In the genomic region with DNA sequence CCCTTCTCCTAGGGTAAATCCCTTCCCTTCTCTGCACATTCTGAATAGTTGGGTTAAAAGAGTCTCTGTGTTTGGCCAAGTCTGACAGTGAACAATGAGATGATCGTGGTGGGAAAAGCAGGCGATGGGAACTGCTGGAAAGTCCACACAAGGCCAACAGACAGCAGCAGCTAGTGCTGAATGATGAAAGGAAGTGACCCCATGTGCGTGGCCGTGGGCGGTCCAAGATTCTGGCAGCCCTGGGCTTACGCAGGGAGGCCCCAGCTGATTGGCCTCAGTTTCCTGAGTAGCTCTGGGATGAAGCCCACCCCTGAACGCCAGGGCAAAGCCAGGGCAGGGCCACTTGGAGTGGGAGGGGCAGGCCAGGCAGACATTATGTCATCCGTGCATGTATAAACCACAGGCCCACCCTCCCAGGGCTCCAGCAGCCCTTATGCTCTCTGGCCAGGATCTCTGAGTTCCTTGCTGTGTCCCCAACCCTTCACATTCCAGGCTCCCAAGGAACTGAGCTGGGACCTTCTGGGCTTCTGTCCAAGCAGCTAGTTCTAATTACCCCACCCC, we compare ENCODE assay signal across 9 cellular contexts. TPM values are rescaled to one million over a fixed set of nuclear protein-coding genes. Genes with fewer than 3 reads are reported as not detected.
DNase-seq lines count a peak whose midpoint lies in the region; ATAC-seq and TF ChIP-seq lines count a peak whose summit lies in the region.
"Had no signal": no experiment of that assay in that cellular context is flagged by ENCODE, and none has a peak within 500 bp of the region (broad histone marks: within the 10 kb centered on the region; RNA-seq: fewer than 3 reads in every experiment).

No MANE protein-coding gene starts in this region.

- CTCF ChIA-PET in GM10248 (lab: Yijun Ruan, JAX): interaction anchor here (1.0 to 1.9 kb wide), 4 partner anchors 10 to 32 kb away, joined by 3 to 5 read pairs (median 4); no protein-coding TSS in a partner anchor

- H3K27ac ChIP-seq in body of pancreas (peak overlapping the region in 2 of 4 donors; percentile 7 to 44), sigmoid colon (peak overlapping the region; percentile 59 to 71 (median 70))
- H3K27ac ChIP-seq: HL-60 had no signal

- DNase-seq in ELF-1 (ENCODE audit: low read depth, low spot score) (peak; percentile 51), body of pancreas (peak; percentile 33 to 55 (median 46)), kidney epithelial cell (ENCODE audit: low read depth) (peak; percentile 37), sigmoid colon (peak; percentile 85), Kasumi-1 (lab: John Stamatoyannopoulos, UW) (no peak), GM10248 (ENCODE audit: extremely low spot score) (no peak)
- no peak for DNase-seq in stimulated activated CD4-positive, alpha-beta T cell treated with anti-CD3 and anti-CD28 coated beads, Interleukin-4, amount 100 ng/mL, for 1 hour

- H3K4me3 ChIP-seq in body of pancreas: no peak overlapping the region
- H3K4me3 ChIP-seq in kidney epithelial cell (ENCODE audit: low read depth, low read length): no peak overlapping the region
- H3K4me3 ChIP-seq in sigmoid colon: no peak overlapping the region

- H3K36me3 ChIP-seq in body of pancreas (replicated peaks in 1 of 2; ENCODE audit: insufficient read depth in 1 of 2, low read depth in 2 of 2) (no peaks in the 10 kb centered on the region), kidney epithelial cell (ENCODE audit: control insufficient read depth, insufficient read depth, low read length) (no peaks in the 10 kb centered on the region), sigmoid colon (no peaks in the 10 kb centered on the region)

- H3K27me3 ChIP-seq in body of pancreas (no peaks in the 10 kb centered on the region), kidney epithelial cell (ENCODE audit: control insufficient read depth, insufficient read depth, low read length) (no peaks in the 10 kb centered on the region), sigmoid colon (no peaks in the 10 kb centered on the region)

- TF ChIP-seq CTCF in body of pancreas (IDR thresholded peaks at IDR 0.05) (no peak), kidney epithelial cell (IDR thresholded peaks at IDR 0.05; ENCODE audit: insufficient read depth, low read length, poor library complexity, severe bottlenecking) (no peak), sigmoid colon (IDR thresholded peaks at IDR 0.05) (no peak), GM10248 (IDR thresholded peaks at IDR 0.05; ENCODE audit: control extremely low read depth, extremely low read depth, low read depth, missing control alignments) (no peak)

- H3K4me1 ChIP-seq in body of pancreas (no peaks in the 10 kb centered on the region), sigmoid colon (peaks cover 0 to 19% (median 13%) of the 10 kb centered on the region in 4 donors)

- intact Hi-C loops in body of pancreas (cut with DNase I) (no loop called here), sigmoid colon (cut with DNase I) (no loop called here)

- 58 to 66% methylated on average over 5 to 8 of the region's 8 CpGs for WGBS in body of pancreas, 2 donors
- WGBS in sigmoid colon, 2 donors: 63 to 70% methylated on average over 8 of the region's 8 CpGs

- no peak for TF ChIP-seq POLR2A in body of pancreas (IDR thresholded peaks at IDR 0.05)
- no peak for TF ChIP-seq POLR2A in sigmoid colon (IDR thresholded peaks at IDR 0.05)
- no peak for TF ChIP-seq POLR2A in GM18505 (IDR thresholded peaks at IDR 0.05; ENCODE audit: borderline replicate concordance, extremely low read depth, insufficient read depth, insufficient read length)

- H3K9me3 ChIP-seq in body of pancreas (no peaks in the 10 kb centered on the region), sigmoid colon (no peaks in the 10 kb centered on the region)

- POLR2A ChIA-PET in GM10248 (lab: Yijun Ruan, JAX): no interaction called here

- ATAC-seq in body of pancreas (peak; percentile 71), GM18505 (IDR thresholded peaks at IDR 0.05; ENCODE audit: unreplicated experiment) (no peak)

- TF ChIP-seq EP300 in sigmoid colon (IDR thresholded peaks at IDR 0.05): no peak

RNA-seq across cellular contexts. Expression of a gene that starts 57.8 kb away (rescaled TPM):
- total RNA-seq in body of pancreas (under 1 TPM in 1 of 2 donors, not detected in 1; 0.33 TPM), kidney epithelial cell (3.6 and 5.3 TPM in 2 replicates), sigmoid colon (1 to 10 TPM in 1 of 4 donors, under 1 TPM in 2, not detected in 1; 0.27 to 3.9 (median 0.28) TPM)
- 1 to 10 TPM; 1.2 to 8.1 (median 3.9) TPM for polyA plus RNA-seq in sigmoid colon

Comparison
In these comparisons a context has a peak if more than half of its experiments do, and no peak if none do; other contexts are left out.
1. DNase-seq: peak in ELF-1 (single experiment), body of pancreas (4 of 4), kidney epithelial cell (single experiment) and sigmoid colon (single experiment); none in Kasumi-1 (0 of 2), stimulated activated CD4-positive, alpha-beta T cell treated with anti-CD3 and anti-CD28 coated beads, Interleukin-4, amount 100 ng/mL, for 1 hour (single experiment) and GM10248 (single experiment).